ENCODE assay signal across 7 cellular contexts in the genomic region with DNA sequence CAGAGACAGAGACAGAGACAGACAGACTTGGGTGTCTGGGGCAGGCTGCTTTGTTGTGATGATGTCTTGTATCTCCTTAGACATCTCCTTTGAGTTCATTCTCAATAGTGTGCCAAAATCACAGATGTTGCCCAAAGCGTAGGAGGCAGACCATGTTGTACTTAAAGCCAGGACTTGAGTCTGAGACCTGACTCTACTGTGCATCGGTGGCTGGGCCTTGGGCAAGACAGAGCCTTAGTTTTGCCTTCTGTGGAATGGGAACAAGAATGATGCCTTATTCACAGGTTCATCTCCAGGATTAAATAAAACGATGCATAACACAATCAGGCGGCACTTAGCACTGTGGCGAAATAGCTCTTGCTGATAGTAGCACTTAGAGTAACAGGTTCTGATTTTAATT.
"Had no signal": no experiment of that assay in that cellular context is flagged by ENCODE, and none has a peak within 500 bp of the region (broad histone marks: within the 10 kb centered on the region; RNA-seq: fewer than 3 reads in every experiment).

No MANE protein-coding gene starts in this region.

- H3K4me3 ChIP-seq: GM23338, HAP-1 had no signal

- H2AFZ ChIP-seq: GM23338 had no signal

- H3K4me1 ChIP-seq: HAP-1 had no signal

- H3K9me3 ChIP-seq: HAP-1 had no signal

- ATAC-seq: GM23338, HCT116 had no signal

- H3K36me3 ChIP-seq: HAP-1 had no signal

- DNase-seq: H7, HFFc6, KG1 had no signal

- H3K4me2 ChIP-seq: GM23338 had no signal

- FAIRE-seq: HTR-8/SVneo had no signal
